ENCODE assay signal across 1 cellular context in the genomic region with DNA sequence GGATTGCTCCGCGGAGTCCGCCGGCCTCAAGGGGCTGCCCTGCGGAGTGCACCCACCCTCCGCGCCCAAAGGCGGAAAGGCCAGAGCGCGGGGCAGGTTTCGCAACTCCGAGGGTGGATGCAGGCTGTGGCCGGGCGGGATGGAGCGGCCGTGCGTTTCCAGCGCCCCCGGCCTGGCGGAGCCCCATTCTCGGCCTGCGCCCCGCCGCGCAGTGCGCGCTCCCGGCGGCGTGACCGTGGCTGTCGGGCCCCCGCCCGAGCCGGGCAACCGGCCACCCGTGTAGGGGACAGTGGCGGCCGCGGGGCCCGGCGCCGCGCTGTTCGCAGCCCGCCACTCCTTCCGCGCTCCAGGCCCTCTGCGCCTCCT.
TF ChIP-seq lines count a peak whose summit lies in the region.

No MANE protein-coding gene starts in this region.

TF ChIP-seq in HepG2, 621 proteins besides CTCF, POLR2A, EP300 and RAD21 (continued from another document):
- TF ChIP-seq, protein P1, sequence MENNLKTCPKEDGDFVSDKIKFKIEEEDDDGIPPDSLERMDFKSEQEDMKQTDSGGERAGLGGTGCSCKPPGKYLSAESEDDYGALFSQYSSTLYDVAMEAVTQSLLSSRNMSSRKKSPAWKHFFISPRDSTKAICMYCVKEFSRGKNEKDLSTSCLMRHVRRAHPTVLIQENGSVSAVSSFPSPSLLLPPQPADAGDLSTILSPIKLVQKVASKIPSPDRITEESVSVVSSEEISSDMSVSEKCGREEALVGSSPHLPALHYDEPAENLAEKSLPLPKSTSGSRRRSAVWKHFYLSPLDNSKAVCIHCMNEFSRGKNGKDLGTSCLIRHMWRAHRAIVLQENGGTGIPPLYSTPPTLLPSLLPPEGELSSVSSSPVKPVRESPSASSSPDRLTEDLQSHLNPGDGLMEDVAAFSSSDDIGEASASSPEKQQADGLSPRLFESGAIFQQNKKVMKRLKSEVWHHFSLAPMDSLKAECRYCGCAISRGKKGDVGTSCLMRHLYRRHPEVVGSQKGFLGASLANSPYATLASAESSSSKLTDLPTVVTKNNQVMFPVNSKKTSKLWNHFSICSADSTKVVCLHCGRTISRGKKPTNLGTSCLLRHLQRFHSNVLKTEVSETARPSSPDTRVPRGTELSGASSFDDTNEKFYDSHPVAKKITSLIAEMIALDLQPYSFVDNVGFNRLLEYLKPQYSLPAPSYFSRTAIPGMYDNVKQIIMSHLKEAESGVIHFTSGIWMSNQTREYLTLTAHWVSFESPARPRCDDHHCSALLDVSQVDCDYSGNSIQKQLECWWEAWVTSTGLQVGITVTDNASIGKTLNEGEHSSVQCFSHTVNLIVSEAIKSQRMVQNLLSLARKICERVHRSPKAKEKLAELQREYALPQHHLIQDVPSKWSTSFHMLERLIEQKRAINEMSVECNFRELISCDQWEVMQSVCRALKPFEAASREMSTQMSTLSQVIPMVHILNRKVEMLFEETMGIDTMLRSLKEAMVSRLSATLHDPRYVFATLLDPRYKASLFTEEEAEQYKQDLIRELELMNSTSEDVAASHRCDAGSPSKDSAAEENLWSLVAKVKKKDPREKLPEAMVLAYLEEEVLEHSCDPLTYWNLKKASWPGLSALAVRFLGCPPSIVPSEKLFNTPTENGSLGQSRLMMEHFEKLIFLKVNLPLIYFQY (CRISPR knock-in tag; IDR thresholded peaks at IDR 0.05; ENCODE audit: borderline replicate concordance), result no peak
- TF ChIP-seq SRSF4 (IDR thresholded peaks at IDR 0.05; ENCODE audit: low read depth, low read length, poor library complexity, severe bottlenecking), result no peak
- no peak for TF ChIP-seq NFKBIZ (CRISPR knock-in tag; IDR thresholded peaks at IDR 0.05)
- TF ChIP-seq, protein P2, sequence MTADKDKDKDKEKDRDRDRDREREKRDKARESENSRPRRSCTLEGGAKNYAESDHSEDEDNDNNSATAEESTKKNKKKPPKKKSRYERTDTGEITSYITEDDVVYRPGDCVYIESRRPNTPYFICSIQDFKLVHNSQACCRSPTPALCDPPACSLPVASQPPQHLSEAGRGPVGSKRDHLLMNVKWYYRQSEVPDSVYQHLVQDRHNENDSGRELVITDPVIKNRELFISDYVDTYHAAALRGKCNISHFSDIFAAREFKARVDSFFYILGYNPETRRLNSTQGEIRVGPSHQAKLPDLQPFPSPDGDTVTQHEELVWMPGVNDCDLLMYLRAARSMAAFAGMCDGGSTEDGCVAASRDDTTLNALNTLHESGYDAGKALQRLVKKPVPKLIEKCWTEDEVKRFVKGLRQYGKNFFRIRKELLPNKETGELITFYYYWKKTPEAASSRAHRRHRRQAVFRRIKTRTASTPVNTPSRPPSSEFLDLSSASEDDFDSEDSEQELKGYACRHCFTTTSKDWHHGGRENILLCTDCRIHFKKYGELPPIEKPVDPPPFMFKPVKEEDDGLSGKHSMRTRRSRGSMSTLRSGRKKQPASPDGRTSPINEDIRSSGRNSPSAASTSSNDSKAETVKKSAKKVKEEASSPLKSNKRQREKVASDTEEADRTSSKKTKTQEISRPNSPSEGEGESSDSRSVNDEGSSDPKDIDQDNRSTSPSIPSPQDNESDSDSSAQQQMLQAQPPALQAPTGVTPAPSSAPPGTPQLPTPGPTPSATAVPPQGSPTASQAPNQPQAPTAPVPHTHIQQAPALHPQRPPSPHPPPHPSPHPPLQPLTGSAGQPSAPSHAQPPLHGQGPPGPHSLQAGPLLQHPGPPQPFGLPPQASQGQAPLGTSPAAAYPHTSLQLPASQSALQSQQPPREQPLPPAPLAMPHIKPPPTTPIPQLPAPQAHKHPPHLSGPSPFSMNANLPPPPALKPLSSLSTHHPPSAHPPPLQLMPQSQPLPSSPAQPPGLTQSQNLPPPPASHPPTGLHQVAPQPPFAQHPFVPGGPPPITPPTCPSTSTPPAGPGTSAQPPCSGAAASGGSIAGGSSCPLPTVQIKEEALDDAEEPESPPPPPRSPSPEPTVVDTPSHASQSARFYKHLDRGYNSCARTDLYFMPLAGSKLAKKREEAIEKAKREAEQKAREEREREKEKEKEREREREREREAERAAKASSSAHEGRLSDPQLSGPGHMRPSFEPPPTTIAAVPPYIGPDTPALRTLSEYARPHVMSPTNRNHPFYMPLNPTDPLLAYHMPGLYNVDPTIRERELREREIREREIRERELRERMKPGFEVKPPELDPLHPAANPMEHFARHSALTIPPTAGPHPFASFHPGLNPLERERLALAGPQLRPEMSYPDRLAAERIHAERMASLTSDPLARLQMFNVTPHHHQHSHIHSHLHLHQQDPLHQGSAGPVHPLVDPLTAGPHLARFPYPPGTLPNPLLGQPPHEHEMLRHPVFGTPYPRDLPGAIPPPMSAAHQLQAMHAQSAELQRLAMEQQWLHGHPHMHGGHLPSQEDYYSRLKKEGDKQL (CRISPR knock-in tag; IDR thresholded peaks at IDR 0.05; ENCODE audit: low read depth), result no peak
- no peak for TF ChIP-seq FOXK1 (CRISPR knock-in tag; IDR thresholded peaks at IDR 0.05; ENCODE audit: borderline replicate concordance, low read depth)
- no peak for TF ChIP-seq ZNF670 (CRISPR knock-in tag; IDR thresholded peaks at IDR 0.05; ENCODE audit: borderline replicate concordance)
- TF ChIP-seq DR1 (CRISPR knock-in tag; IDR thresholded peaks at IDR 0.05), result no peak
- peak; percentile 68; the same call in 1 of the 2 replicates for TF ChIP-seq CEBPB (IDR thresholded peaks at IDR 0.05; ENCODE audit: borderline replicate concordance, low read depth, low read length)
- TF ChIP-seq, protein P3, sequence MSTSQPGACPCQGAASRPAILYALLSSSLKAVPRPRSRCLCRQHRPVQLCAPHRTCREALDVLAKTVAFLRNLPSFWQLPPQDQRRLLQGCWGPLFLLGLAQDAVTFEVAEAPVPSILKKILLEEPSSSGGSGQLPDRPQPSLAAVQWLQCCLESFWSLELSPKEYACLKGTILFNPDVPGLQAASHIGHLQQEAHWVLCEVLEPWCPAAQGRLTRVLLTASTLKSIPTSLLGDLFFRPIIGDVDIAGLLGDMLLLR (CRISPR knock-in tag; IDR thresholded peaks at IDR 0.05), result no peak
- TF ChIP-seq SUZ12 (IDR thresholded peaks at IDR 0.05; ENCODE audit: low read depth, low read length), result no peak
- no peak for TF ChIP-seq ZBTB7B (CRISPR knock-in tag; IDR thresholded peaks at IDR 0.05)
- TF ChIP-seq GTF3A (CRISPR knock-in tag; conservative IDR thresholded peaks at IDR 0.05), result 0 out of 2 replicates have a peak, but pooled peaks have one; percentile 37
- TF ChIP-seq ZZZ3 (CRISPR knock-in tag; IDR thresholded peaks at IDR 0.05; ENCODE audit: borderline replicate concordance), result no peak
- no peak for TF ChIP-seq NFATC3 (CRISPR knock-in tag; IDR thresholded peaks at IDR 0.05)
- TF ChIP-seq ZNF747 (CRISPR knock-in tag; IDR thresholded peaks at IDR 0.05; ENCODE audit: borderline replicate concordance), result no peak
- no peak for TF ChIP-seq NCOA2 (CRISPR knock-in tag; IDR thresholded peaks at IDR 0.05)
- no peak for TF ChIP-seq REXO4 (CRISPR knock-in tag; IDR thresholded peaks at IDR 0.05; ENCODE audit: borderline replicate concordance)
- TF ChIP-seq, protein P4, sequence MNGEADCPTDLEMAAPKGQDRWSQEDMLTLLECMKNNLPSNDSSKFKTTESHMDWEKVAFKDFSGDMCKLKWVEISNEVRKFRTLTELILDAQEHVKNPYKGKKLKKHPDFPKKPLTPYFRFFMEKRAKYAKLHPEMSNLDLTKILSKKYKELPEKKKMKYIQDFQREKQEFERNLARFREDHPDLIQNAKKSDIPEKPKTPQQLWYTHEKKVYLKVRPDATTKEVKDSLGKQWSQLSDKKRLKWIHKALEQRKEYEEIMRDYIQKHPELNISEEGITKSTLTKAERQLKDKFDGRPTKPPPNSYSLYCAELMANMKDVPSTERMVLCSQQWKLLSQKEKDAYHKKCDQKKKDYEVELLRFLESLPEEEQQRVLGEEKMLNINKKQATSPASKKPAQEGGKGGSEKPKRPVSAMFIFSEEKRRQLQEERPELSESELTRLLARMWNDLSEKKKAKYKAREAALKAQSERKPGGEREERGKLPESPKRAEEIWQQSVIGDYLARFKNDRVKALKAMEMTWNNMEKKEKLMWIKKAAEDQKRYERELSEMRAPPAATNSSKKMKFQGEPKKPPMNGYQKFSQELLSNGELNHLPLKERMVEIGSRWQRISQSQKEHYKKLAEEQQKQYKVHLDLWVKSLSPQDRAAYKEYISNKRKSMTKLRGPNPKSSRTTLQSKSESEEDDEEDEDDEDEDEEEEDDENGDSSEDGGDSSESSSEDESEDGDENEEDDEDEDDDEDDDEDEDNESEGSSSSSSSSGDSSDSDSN (CRISPR knock-in tag; IDR thresholded peaks at IDR 0.05), result no peak
- TF ChIP-seq, protein P5, sequence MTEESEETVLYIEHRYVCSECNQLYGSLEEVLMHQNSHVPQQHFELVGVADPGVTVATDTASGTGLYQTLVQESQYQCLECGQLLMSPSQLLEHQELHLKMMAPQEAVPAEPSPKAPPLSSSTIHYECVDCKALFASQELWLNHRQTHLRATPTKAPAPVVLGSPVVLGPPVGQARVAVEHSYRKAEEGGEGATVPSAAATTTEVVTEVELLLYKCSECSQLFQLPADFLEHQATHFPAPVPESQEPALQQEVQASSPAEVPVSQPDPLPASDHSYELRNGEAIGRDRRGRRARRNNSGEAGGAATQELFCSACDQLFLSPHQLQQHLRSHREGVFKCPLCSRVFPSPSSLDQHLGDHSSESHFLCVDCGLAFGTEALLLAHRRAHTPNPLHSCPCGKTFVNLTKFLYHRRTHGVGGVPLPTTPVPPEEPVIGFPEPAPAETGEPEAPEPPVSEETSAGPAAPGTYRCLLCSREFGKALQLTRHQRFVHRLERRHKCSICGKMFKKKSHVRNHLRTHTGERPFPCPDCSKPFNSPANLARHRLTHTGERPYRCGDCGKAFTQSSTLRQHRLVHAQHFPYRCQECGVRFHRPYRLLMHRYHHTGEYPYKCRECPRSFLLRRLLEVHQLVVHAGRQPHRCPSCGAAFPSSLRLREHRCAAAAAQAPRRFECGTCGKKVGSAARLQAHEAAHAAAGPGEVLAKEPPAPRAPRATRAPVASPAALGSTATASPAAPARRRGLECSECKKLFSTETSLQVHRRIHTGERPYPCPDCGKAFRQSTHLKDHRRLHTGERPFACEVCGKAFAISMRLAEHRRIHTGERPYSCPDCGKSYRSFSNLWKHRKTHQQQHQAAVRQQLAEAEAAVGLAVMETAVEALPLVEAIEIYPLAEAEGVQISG (CRISPR knock-in tag; IDR thresholded peaks at IDR 0.05), result 0 out of 2 replicates have a peak, but pooled peaks have one; percentile 28
- no peak for TF ChIP-seq GATA4 (IDR thresholded peaks at IDR 0.05; ENCODE audit: borderline replicate concordance, low read depth)
- TF ChIP-seq ARID2 (CRISPR knock-in tag; IDR thresholded peaks at IDR 0.05; ENCODE audit: borderline replicate concordance), result no peak
- TF ChIP-seq CENPT (CRISPR knock-in tag; IDR thresholded peaks at IDR 0.05; ENCODE audit: low read depth), result no peak
- TF ChIP-seq CBX2 (IDR thresholded peaks at IDR 0.05; ENCODE audit: low read depth, low read length), result no peak
- no peak for TF ChIP-seq CBX2 (CRISPR knock-in tag; IDR thresholded peaks at IDR 0.05; ENCODE audit: low read depth)
- no peak for TF ChIP-seq SALL1 (CRISPR knock-in tag; IDR thresholded peaks at IDR 0.05)
- no peak for TF ChIP-seq SMARCC2 (IDR thresholded peaks at IDR 0.05)
- no peak for TF ChIP-seq MED1 (CRISPR knock-in tag; IDR thresholded peaks at IDR 0.05)
- TF ChIP-seq ZNF709 (CRISPR knock-in tag; IDR thresholded peaks at IDR 0.05), result peak; percentile 49; the same call in 1 of the 2 replicates
- TF ChIP-seq, protein P6, sequence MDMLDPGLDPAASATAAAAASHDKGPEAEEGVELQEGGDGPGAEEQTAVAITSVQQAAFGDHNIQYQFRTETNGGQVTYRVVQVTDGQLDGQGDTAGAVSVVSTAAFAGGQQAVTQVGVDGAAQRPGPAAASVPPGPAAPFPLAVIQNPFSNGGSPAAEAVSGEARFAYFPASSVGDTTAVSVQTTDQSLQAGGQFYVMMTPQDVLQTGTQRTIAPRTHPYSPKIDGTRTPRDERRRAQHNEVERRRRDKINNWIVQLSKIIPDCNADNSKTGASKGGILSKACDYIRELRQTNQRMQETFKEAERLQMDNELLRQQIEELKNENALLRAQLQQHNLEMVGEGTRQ (IDR thresholded peaks at IDR 0.05; ENCODE audit: low read depth, low read length), result no peak
- TF ChIP-seq, protein P6 (CRISPR knock-in tag; IDR thresholded peaks at IDR 0.05; ENCODE audit: borderline replicate concordance), result no peak
- TF ChIP-seq ELF4 (CRISPR knock-in tag; IDR thresholded peaks at IDR 0.05; ENCODE audit: borderline replicate concordance), result no peak
- TF ChIP-seq JUN (CRISPR knock-in tag; IDR thresholded peaks at IDR 0.05), result no peak
- no peak for TF ChIP-seq HNRNPUL1 (IDR thresholded peaks at IDR 0.05; ENCODE audit: low read depth, low read length)
- TF ChIP-seq, protein P7, sequence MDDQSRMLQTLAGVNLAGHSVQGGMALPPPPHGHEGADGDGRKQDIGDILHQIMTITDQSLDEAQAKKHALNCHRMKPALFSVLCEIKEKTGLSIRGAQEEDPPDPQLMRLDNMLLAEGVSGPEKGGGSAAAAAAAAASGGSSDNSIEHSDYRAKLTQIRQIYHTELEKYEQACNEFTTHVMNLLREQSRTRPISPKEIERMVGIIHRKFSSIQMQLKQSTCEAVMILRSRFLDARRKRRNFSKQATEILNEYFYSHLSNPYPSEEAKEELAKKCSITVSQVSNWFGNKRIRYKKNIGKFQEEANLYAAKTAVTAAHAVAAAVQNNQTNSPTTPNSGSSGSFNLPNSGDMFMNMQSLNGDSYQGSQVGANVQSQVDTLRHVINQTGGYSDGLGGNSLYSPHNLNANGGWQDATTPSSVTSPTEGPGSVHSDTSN (CRISPR knock-in tag; IDR thresholded peaks at IDR 0.05; ENCODE audit: borderline replicate concordance), result no peak
- TF ChIP-seq ZNF777 (CRISPR knock-in tag; IDR thresholded peaks at IDR 0.05), result peak; percentile 63; the same call in 1 of the 2 replicates
- no peak for TF ChIP-seq GPN1 (CRISPR knock-in tag; IDR thresholded peaks at IDR 0.05; ENCODE audit: borderline replicate concordance)
